In the genomic region with DNA sequence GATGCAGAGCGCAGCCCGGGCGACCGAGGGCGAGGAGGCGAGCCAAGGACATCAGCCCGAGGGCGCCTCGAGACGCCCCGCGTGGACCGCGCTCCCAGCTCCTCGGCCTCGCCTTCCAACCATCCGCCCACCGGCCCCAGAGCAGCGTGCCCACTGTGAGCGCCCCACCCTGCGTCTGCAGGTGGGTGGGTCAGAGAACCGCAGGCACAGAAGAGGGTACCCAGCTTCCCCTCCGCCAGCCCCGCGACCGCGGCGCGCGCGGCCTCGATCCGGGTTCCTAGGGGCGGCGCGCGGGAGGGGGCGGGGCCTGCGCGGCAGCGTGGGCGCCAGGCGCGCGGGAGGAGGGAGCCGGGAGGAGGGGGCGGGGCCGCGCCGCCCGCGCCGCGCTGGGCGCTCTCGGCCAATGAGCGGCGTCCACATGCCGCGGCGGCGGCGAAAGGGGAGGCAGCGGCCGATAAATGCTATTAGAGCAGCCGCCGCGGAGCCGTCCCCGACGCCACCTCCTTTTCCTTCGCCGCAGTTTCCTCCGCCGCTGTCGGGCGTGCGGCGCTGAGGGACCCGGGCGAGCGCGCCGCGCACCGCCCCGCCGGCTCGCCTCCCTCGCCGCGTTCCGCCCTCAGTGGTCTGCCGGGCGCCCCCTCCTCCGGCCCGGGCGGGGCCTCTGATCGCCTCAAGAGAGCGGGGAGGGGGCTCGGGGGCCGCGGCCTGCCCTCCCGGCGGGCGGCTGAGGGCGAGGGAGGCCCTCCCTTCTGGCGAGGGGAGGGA, we compare ENCODE assay signal across 8 cellular contexts. TPM values are rescaled to one million over a fixed set of nuclear protein-coding genes. Genes with fewer than 3 reads are reported as not detected.
DNase-seq lines count a peak whose midpoint lies in the region; ATAC-seq and TF ChIP-seq lines count a peak whose summit lies in the region.

Gene ATP2A2 (plus strand): TSS at position 464 of the 765 bp plus-strand sequence. CDS start 543 bp downstream, outside the sequence.

- ATAC-seq in GM19324 (IDR thresholded peaks at IDR 0.05; ENCODE audit: low FRiP score, unreplicated experiment), result peak; percentile 86
- ATAC-seq in HG03457 (IDR thresholded peaks at IDR 0.05; ENCODE audit: unreplicated experiment), result peak; percentile 64

- no peaks in the 10 kb centered on the region for H3K9me3 Mint-ChIP-seq in activated CD4-positive, alpha-beta T cell treated with anti-CD3 and anti-CD28 coated beads, Interleukin-2, amount 10 ng/mL, durations not matched to agents 24 days and 14 days

- H3K27me3 Mint-ChIP-seq in activated CD4-positive, alpha-beta T cell treated with anti-CD3 and anti-CD28 coated beads, Interleukin-2, amount 10 ng/mL, durations not matched to agents 24 days and 14 days, result peaks cover 14% of the 10 kb centered on the region

- H3K4me1 ChIP-seq in BLaER1, result peaks cover 50% of the 10 kb centered on the region

- H3K9me3 ChIP-seq in BLaER1, result no peaks in the 10 kb centered on the region

- H3K36me3 ChIP-seq in BLaER1, result peaks cover 23% of the 10 kb centered on the region

- DNase-seq in NCI-H69 (lab: John Stamatoyannopoulos, UW) (peak; percentile 98), coronary artery (ENCODE audit: low spot score) (peak; percentile 88), left kidney (ENCODE audit: low read depth, low spot score) (peak; percentile 97)
- DNase-seq in activated CD4-positive, alpha-beta T cell treated with anti-CD3 and anti-CD28 coated beads, Interleukin-2, amount 10 ng/mL, durations not matched to agents 24 days and 14 days, result peak; percentile 97
- peak; percentile 88 for DNase-seq in stimulated activated CD4-positive, alpha-beta T cell treated with anti-CD3 and anti-CD28 coated beads, Interleukin-1b, Interleukin-23, amount 100 ng/mL, for 48 hours

- H3K4me2 ChIP-seq in BLaER1, result peak within 1 kb of the TSS; percentile 84

- TF ChIP-seq CTCF in coronary artery (IDR thresholded peaks at IDR 0.05), result no peak

- peaks cover 42% of the 10 kb centered on the region for H3K4me1 Mint-ChIP-seq in activated CD4-positive, alpha-beta T cell treated with anti-CD3 and anti-CD28 coated beads, Interleukin-2, amount 10 ng/mL, durations not matched to agents 24 days and 14 days

- H3K9ac ChIP-seq in BLaER1, result peak within 1 kb of the TSS; percentile 99

- peaks cover 43% of the 10 kb centered on the region for H4K20me1 ChIP-seq in BLaER1

- intact Hi-C loops in activated CD4-positive, alpha-beta T cell treated with anti-CD3 and anti-CD28 coated beads, Interleukin-2, amount 10 ng/mL, durations not matched to agents 24 days and 14 days (cut with micrococcal nuclease), result loop anchor here (1.0 to 5.0 kb wide), 3 partner anchors 157 to 239 kb away; partner anchors contain the start of genes IFT81, RAD9B and VPS29

- H3K4me3 Mint-ChIP-seq in activated CD4-positive, alpha-beta T cell treated with anti-CD3 and anti-CD28 coated beads, Interleukin-2, amount 10 ng/mL, durations not matched to agents 24 days and 14 days, result peak within 1 kb of the TSS; percentile 97

- peak within 1 kb of the TSS; percentile 93 for H3K27ac Mint-ChIP-seq in activated CD4-positive, alpha-beta T cell treated with anti-CD3 and anti-CD28 coated beads, Interleukin-2, amount 10 ng/mL, durations not matched to agents 24 days and 14 days

- H3K4me3 ChIP-seq in BLaER1, result peak within 1 kb of the TSS; percentile 95
- H3K4me3 ChIP-seq in coronary artery, result peak within 1 kb of the TSS; percentile 95

- H3K27me3 ChIP-seq in BLaER1, result no peaks in the 10 kb centered on the region

- peaks cover 35% of the 10 kb centered on the region for H3K36me3 Mint-ChIP-seq in activated CD4-positive, alpha-beta T cell treated with anti-CD3 and anti-CD28 coated beads, Interleukin-2, amount 10 ng/mL, durations not matched to agents 24 days and 14 days (ENCODE audit: low read depth)

- H3K27ac ChIP-seq in BLaER1 (peak within 1 kb of the TSS; percentile 99), coronary artery (peak within 1 kb of the TSS; percentile 96 to 99)

RNA-seq across cellular contexts. Expression of gene ATP2A2, which starts in this region (rescaled TPM):
- total RNA-seq in activated CD4-positive, alpha-beta T cell treated with anti-CD3 and anti-CD28 coated beads, Interleukin-2, amount 10 ng/mL, durations not matched to agents 24 days and 14 days, result 219 and 222 TPM in 2 replicates

Comparison
In these comparisons a context has a peak if more than half of its experiments do, and no peak if none do; other contexts are left out.
1. Peak in every context shown above with its lines: DNase-seq, ATAC-seq, H3K4me3 ChIP-seq and H3K27ac ChIP-seq.